Comparison of ENCODE assay signal across 1 cellular context in the genomic region with DNA sequence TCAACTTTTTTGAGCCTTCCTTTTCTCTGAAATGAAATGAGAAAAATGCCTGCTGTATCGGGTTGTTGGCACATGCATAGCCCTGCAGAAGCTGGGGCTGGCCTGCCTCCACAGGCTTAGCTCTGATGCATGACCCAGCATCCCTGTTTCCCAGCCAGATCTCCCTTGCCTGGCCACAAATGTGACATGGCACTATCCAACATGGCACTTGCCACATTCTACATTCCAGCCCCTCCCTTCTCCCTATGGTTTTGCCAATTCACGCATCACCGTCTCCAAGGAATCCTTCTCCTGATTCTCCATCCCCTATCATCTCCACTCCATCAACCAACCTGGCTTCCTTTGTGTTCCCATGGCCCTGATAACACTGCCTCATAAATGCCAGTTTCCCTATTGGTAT.
TF ChIP-seq lines count a peak whose summit lies in the region.

No MANE protein-coding gene starts in this region.

TF ChIP-seq in HEK293, 187 proteins besides CTCF, POLR2A, EP300 and RAD21:
- TF ChIP-seq, protein P1, sequence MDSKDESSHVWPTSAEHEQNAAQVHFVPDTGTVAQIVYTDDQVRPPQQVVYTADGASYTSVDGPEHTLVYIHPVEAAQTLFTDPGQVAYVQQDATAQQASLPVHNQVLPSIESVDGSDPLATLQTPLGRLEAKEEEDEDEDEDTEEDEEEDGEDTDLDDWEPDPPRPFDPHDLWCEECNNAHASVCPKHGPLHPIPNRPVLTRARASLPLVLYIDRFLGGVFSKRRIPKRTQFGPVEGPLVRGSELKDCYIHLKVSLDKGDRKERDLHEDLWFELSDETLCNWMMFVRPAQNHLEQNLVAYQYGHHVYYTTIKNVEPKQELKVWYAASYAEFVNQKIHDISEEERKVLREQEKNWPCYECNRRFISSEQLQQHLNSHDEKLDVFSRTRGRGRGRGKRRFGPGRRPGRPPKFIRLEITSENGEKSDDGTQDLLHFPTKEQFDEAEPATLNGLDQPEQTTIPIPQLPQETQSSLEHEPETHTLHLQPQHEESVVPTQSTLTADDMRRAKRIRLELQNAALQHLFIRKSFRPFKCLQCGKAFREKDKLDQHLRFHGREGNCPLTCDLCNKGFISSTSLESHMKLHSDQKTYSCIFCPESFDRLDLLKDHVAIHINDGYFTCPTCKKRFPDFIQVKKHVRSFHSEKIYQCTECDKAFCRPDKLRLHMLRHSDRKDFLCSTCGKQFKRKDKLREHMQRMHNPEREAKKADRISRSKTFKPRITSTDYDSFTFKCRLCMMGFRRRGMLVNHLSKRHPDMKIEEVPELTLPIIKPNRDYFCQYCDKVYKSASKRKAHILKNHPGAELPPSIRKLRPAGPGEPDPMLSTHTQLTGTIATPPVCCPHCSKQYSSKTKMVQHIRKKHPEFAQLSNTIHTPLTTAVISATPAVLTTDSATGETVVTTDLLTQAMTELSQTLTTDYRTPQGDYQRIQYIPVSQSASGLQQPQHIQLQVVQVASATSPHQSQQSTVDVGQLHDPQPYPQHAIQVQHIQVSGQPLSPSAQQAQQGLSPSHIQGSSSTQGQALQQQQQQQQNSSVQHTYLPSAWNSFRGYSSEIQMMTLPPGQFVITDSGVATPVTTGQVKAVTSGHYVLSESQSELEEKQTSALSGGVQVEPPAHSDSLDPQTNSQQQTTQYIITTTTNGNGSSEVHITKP (tag by site-specific recombination; IDR thresholded peaks at IDR 0.05) = peak; percentile 40; the same call in 1 of the 2 replicates
- TF ChIP-seq, protein P2, sequence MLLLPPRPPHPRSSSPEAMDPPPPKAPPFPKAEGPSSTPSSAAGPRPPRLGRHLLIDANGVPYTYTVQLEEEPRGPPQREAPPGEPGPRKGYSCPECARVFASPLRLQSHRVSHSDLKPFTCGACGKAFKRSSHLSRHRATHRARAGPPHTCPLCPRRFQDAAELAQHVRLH (tag by site-specific recombination; IDR thresholded peaks at IDR 0.05) = no peak
- TF ChIP-seq, protein P3, sequence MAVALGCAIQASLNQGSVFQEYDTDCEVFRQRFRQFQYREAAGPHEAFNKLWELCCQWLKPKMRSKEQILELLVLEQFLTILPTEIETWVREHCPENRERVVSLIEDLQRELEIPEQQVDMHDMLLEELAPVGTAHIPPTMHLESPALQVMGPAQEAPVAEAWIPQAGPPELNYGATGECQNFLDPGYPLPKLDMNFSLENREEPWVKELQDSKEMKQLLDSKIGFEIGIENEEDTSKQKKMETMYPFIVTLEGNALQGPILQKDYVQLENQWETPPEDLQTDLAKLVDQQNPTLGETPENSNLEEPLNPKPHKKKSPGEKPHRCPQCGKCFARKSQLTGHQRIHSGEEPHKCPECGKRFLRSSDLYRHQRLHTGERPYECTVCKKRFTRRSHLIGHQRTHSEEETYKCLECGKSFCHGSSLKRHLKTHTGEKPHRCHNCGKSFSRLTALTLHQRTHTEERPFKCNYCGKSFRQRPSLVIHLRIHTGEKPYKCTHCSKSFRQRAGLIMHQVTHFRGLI (tag by site-specific recombination; IDR thresholded peaks at IDR 0.05) = no peak
